Comparison of ENCODE assay signal across 23 cellular contexts in genomic region chr10:110394898-110395297, GRCh38.
DNase-seq lines count a peak whose midpoint lies in the region; ATAC-seq, FAIRE-seq and TF ChIP-seq lines count a peak whose summit lies in the region.
"Had no signal": no experiment of that assay in that cellular context is flagged by ENCODE, and none has a peak within 500 bp of the region (broad histone marks: within the 10 kb centered on the region; RNA-seq: fewer than 3 reads in every experiment).

No MANE protein-coding gene starts in this region.

- no peaks in the 10 kb centered on the region for H3K79me1 ChIP-seq in mesendoderm (ENCODE audit: low read length)

- H2BK120ac ChIP-seq in mesendoderm (ENCODE audit: low read depth, low read length), result no peak overlapping the region

- TF ChIP-seq RAD21 in liver (IDR thresholded peaks at IDR 0.05) (no peak), HepG2 (CRISPR knock-in tag; IDR thresholded peaks at IDR 0.05) (no peak)

- no peak for TF ChIP-seq CTCF in liver (IDR thresholded peaks at IDR 0.05; ENCODE audit: low read depth, low read length, missing input control)
- TF ChIP-seq CTCF in HepG2 (CRISPR knock-in tag; IDR thresholded peaks at IDR 0.05), result no peak
- no peak for TF ChIP-seq CTCF in Peyer's patch (IDR thresholded peaks at IDR 0.05)

- BruUV-seq in HepG2 (replicated peaks; lab: Mats Ljungman, UMichigan), result no TSS peak

- no peak for ATAC-seq in HepG2

- no peak overlapping the region for H3K9ac ChIP-seq in liver (ENCODE audit: low read depth in 1 of 2, low read length in 2 of 2)
- no peak overlapping the region for H3K9ac ChIP-seq in HepG2 (ENCODE audit: insufficient read depth, low read depth, low read length)
- H3K9ac ChIP-seq in mesendoderm (ENCODE audit: low read length), result no peak overlapping the region

- no peak overlapping the region for H3K27ac Mint-ChIP-seq in CD4-positive, alpha-beta memory T cell
- H3K27ac Mint-ChIP-seq: activated B cell treated with CpG ODN at 0.5 μM for 24 hours; activated naive CD4-positive, alpha-beta T cell treated with anti-CD3 and anti-CD28 coated beads for 36 hours; dendritic cell treated with granulocyte-macrophage colony-stimulating factor and Interleukin-4, amounts not matched to agents 40 ng/mL and 50 ng/mL, for 4 days had no signal

- peaks cover 1 to 4% of the 10 kb centered on the region in 2 donors for H3K27me3 Mint-ChIP-seq in CD4-positive, alpha-beta memory T cell

- H3K4me1 ChIP-seq in liver (ENCODE audit: control insufficient read depth in 4 of 4, insufficient read depth in 4 of 4, low read length in 3 of 4) (peaks cover 2 to 14% (median 8%) of the 10 kb centered on the region in 4 donors), HepG2 (ENCODE audit: insufficient read depth, low read length) (peaks cover 38% of the 10 kb centered on the region), Peyer's patch (peaks cover 0 to 41% (median 12%) of the 10 kb centered on the region in 4 donors), mesendoderm (ENCODE audit: control insufficient read depth, low read depth, low read length) (peaks cover 32% of the 10 kb centered on the region)
- H3K4me1 ChIP-seq in CD4-positive, alpha-beta memory T cell (ENCODE audit: insufficient read depth, low read length), result peaks cover 11% of the 10 kb centered on the region
- H3K4me1 ChIP-seq: psoas muscle had no signal

- H3K79me2 ChIP-seq in HepG2 (ENCODE audit: insufficient read depth, low read length), result no peaks in the 10 kb centered on the region
- H3K79me2 ChIP-seq in mesendoderm (ENCODE audit: control insufficient read depth, insufficient read depth, low read length), result no peaks in the 10 kb centered on the region

- H3K27ac ChIP-seq in liver (ENCODE audit: low read depth in 1 of 2, low read length in 2 of 2) (peak overlapping the region; percentile 71 to 84), HepG2 (ENCODE audit: extremely low read length, insufficient read depth, low read length) (no peak overlapping the region), Peyer's patch (peak overlapping the region in 3 of 4 donors; percentile 59 to 85 (median 63)), mesendoderm (ENCODE audit: low read depth, low read length) (no peak overlapping the region)
- no peak overlapping the region for H3K27ac ChIP-seq in CD4-positive, alpha-beta memory T cell (ENCODE audit: low read depth, low read length)
- H3K27ac ChIP-seq: gastroesophageal sphincter, lower lobe of right lung, psoas muscle had no signal

- no peak for TF ChIP-seq EP300 in HepG2 (IDR thresholded peaks at IDR 0.05; ENCODE audit: low read depth in 2 of 2, low read length in 2 of 2)
- no peak for TF ChIP-seq EP300 in HepG2 (CRISPR knock-in tag; IDR thresholded peaks at IDR 0.05; ENCODE audit: borderline replicate concordance)

- DNase-seq in HepG2 (ENCODE audit: low spot score) (no peak), Peyer's patch (peak in 1 of 3 donors; percentile 40), mesendoderm (no peak), kidney tubule cell (ENCODE audit: low spot score) (no peak), SIG-M5 treated with dmso at 0.1 percent for 504 hours (lab: John Stamatoyannopoulos, UW; ENCODE audit: unreplicated experiment) (no peak)
- no peak for DNase-seq in CD4-positive, alpha-beta memory T cell
- DNase-seq: activated B cell treated with CpG ODN at 0.5 μM for 24 hours; activated CD4-positive, alpha-beta T cell treated with anti-CD3 and anti-CD28 coated beads, Interleukin-2, amount 50 U/mL, for 48 hours; activated naive CD4-positive, alpha-beta T cell treated with anti-CD3 and anti-CD28 coated beads for 36 hours; Kasumi-1; lower lobe of right lung; NCI-H187 treated with DMSO at 0.1 percent for 48 hours; NCI-H2227 treated with DMSO at 0.1 percent for 48 hours; NCI-H69; psoas muscle; stimulated activated CD8-positive, alpha-beta memory T cell treated with anti-CD3 and anti-CD28 coated beads, Interleukin-4, amount 100 ng/mL, for 48 hours; substantia nigra; T-helper 9 cell had no signal

- no peak overlapping the region for H3K4me2 ChIP-seq in HepG2 (ENCODE audit: low read depth, low read length)
- no peak overlapping the region for H3K4me2 ChIP-seq in mesendoderm (ENCODE audit: low read length)

- in situ Hi-C loops in HepG2 (cut with HindIII; ENCODE audit: extremely low pct_ligation_motif_present, low pct_unique_long_range_greater_than_20kb), result no loop called here

- no peaks in the 10 kb centered on the region for H3K9me3 Mint-ChIP-seq in CD4-positive, alpha-beta memory T cell
- H3K9me3 Mint-ChIP-seq: activated B cell treated with CpG ODN at 0.5 μM for 24 hours; activated naive CD4-positive, alpha-beta T cell treated with anti-CD3 and anti-CD28 coated beads for 36 hours; dendritic cell treated with granulocyte-macrophage colony-stimulating factor and Interleukin-4, amounts not matched to agents 40 ng/mL and 50 ng/mL, for 4 days had no signal

- H2AK5ac ChIP-seq in mesendoderm (ENCODE audit: low read length), result no peak overlapping the region

- peaks cover 3 to 10% (median 6%) of the 10 kb centered on the region in 4 donors for H3K4me1 Mint-ChIP-seq in CD4-positive, alpha-beta memory T cell

- no peaks in the 10 kb centered on the region for H3K9me3 ChIP-seq in liver (ENCODE audit: control insufficient read depth in 4 of 4, low read length in 3 of 4)
- no peaks in the 10 kb centered on the region for H3K9me3 ChIP-seq in HepG2 (ENCODE audit: low read length)
- no peaks in the 10 kb centered on the region for H3K9me3 ChIP-seq in Peyer's patch
- H3K9me3 ChIP-seq in CD4-positive, alpha-beta memory T cell (ENCODE audit: control insufficient read depth in 1 of 2, low read length in 2 of 2), result no peaks in the 10 kb centered on the region
- H3K9me3 ChIP-seq: gastroesophageal sphincter, lower lobe of right lung, psoas muscle had no signal

- no peaks in the 10 kb centered on the region for H3K27me3 ChIP-seq in liver (ENCODE audit: control insufficient read depth in 4 of 4, insufficient read depth in 4 of 4, low read length in 3 of 4)
- H3K27me3 ChIP-seq in HepG2 (ENCODE audit: control insufficient read depth in 1 of 2, insufficient read depth in 2 of 2, low read length in 2 of 2), result peaks cover 0 to 4% of the 10 kb centered on the region in 2 experiments; a peak in 1 of 5 replicates
- H3K27me3 ChIP-seq in Peyer's patch, result no peaks in the 10 kb centered on the region
- H3K27me3 ChIP-seq in mesendoderm (ENCODE audit: insufficient read depth, low read length, poor library complexity), result no peaks in the 10 kb centered on the region
- no peaks in the 10 kb centered on the region for H3K27me3 ChIP-seq in CD4-positive, alpha-beta memory T cell (ENCODE audit: insufficient read depth, low read length)

- no peak overlapping the region for H2AFZ ChIP-seq in HepG2 (ENCODE audit: low read length)

- peak overlapping the region; percentile 27 for H3K56ac ChIP-seq in mesendoderm (ENCODE audit: low read length)

- H3K36me3 Mint-ChIP-seq in CD4-positive, alpha-beta memory T cell, result no peaks in the 10 kb centered on the region

- no peak overlapping the region for H4K5ac ChIP-seq in mesendoderm (ENCODE audit: low read length)

- no peak overlapping the region for H3K4ac ChIP-seq in mesendoderm (ENCODE audit: low read depth, low read length)

- H3K4me3 Mint-ChIP-seq in CD4-positive, alpha-beta memory T cell, result no peak overlapping the region
- H3K4me3 Mint-ChIP-seq: activated B cell treated with CpG ODN at 0.5 μM for 24 hours; activated naive CD4-positive, alpha-beta T cell treated with anti-CD3 and anti-CD28 coated beads for 36 hours; dendritic cell treated with granulocyte-macrophage colony-stimulating factor and Interleukin-4, amounts not matched to agents 40 ng/mL and 50 ng/mL, for 4 days had no signal

- no peak overlapping the region for H3K18ac ChIP-seq in mesendoderm (ENCODE audit: low read length)

- POLR2A ChIA-PET in HepG2 (lab: Yijun Ruan, JAX), result interaction anchor here (1.3 kb wide), 1 partner anchor 18 kb away, joined by 3 read pairs; no protein-coding TSS in a partner anchor
- POLR2A ChIA-PET in CD4-positive, alpha-beta memory T cell (lab: Charles Lee; ENCODE audit: partially characterized antibody), result no interaction called here

- H2BK5ac ChIP-seq in mesendoderm (ENCODE audit: low read length), result no peak overlapping the region

- intact Hi-C loops in HepG2 (cut with micrococcal nuclease; ENCODE audit: unreplicated experiment), result no loop called here
- intact Hi-C loops in CD4-positive, alpha-beta memory T cell (cut with micrococcal nuclease), result no loop called here

- H3K36me3 ChIP-seq in liver (ENCODE audit: control insufficient read depth in 4 of 4, insufficient read depth in 3 of 4, low read depth in 1 of 4, low read length in 3 of 4), result no peaks in the 10 kb centered on the region
- H3K36me3 ChIP-seq in HepG2 (replicated peaks in 1 of 2; ENCODE audit: control insufficient read depth in 1 of 2, insufficient read depth in 2 of 2, low read length in 2 of 2), result no peaks in the 10 kb centered on the region
- H3K36me3 ChIP-seq in Peyer's patch, result no peaks in the 10 kb centered on the region
- no peaks in the 10 kb centered on the region for H3K36me3 ChIP-seq in mesendoderm (ENCODE audit: control insufficient read depth, insufficient read depth, low read length)
- H3K36me3 ChIP-seq in CD4-positive, alpha-beta memory T cell (ENCODE audit: insufficient read depth, low read length), result no peaks in the 10 kb centered on the region
- H3K36me3 ChIP-seq: gastroesophageal sphincter, lower lobe of right lung had no signal

- H2BK15ac ChIP-seq in mesendoderm (replicated peaks; ENCODE audit: low read depth), result peak overlapping the region; percentile 12

- no peaks in the 10 kb centered on the region for H4K20me1 ChIP-seq in HepG2 (ENCODE audit: insufficient read depth, low read length)

- H3K23ac ChIP-seq in mesendoderm (ENCODE audit: low read length), result no peak overlapping the region

- no peak overlapping the region for H4K8ac ChIP-seq in mesendoderm (ENCODE audit: low read depth, low read length)

- TF ChIP-seq POLR2A in HepG2 (IDR thresholded peaks at IDR 0.05; ENCODE audit: insufficient read depth in 1 of 2, low read depth in 2 of 2, low read length in 2 of 2) (no peak), Peyer's patch (IDR thresholded peaks at IDR 0.05) (no peak)

- no peak for FAIRE-seq in HepG2 (lab: Jason Lieb, UNC)
- FAIRE-seq: H54, islet of Langerhans had no signal

- 97% methylated on average over 6 of the region's 6 CpGs for WGBS in liver
- WGBS in HepG2 (ENCODE audit: low lambda C conversion rate), result 75% methylated on average over 6 of the region's 6 CpGs
- WGBS in mesendoderm (ENCODE audit: extremely low coverage, insufficient coverage, low lambda C conversion rate), result no CpG with 5 or more reads among the region's 6 CpGs

- H3K4me3 ChIP-seq in liver (ENCODE audit: low read depth in 1 of 3, low read length in 3 of 3), result no peak overlapping the region
- no peak overlapping the region for H3K4me3 ChIP-seq in HepG2 (replicated peaks in 1 of 3; ENCODE audit: insufficient read depth in 1 of 3, low read depth in 2 of 3, low read length in 3 of 3)
- no peak overlapping the region for H3K4me3 ChIP-seq in Peyer's patch
- H3K4me3 ChIP-seq in mesendoderm (ENCODE audit: low read length), result no peak overlapping the region
- H3K4me3 ChIP-seq in CD4-positive, alpha-beta memory T cell (ENCODE audit: low read length in 2 of 2), result no peak overlapping the region
- H3K4me3 ChIP-seq: gastroesophageal sphincter, lower lobe of right lung, psoas muscle had no signal

- CTCF ChIA-PET in HepG2 (lab: Yijun Ruan, JAX; ENCODE audit: low intra/inter-chr PET ratio, low total read pairs), result no interaction called here
- CTCF ChIA-PET in CD4-positive, alpha-beta memory T cell (lab: Charles Lee; ENCODE audit: partially characterized antibody), result no interaction called here

Comparison
In these comparisons a context has a peak if more than half of its experiments do, and no peak if none do; other contexts are left out.
1. H3K27ac ChIP-seq: peak in liver (2 of 2) and Peyer's patch (3 of 4); none in HepG2 (single experiment), mesendoderm (single experiment) and CD4-positive, alpha-beta memory T cell (single experiment).